ENCODE assay signal across 8 cellular contexts in the genomic region with DNA sequence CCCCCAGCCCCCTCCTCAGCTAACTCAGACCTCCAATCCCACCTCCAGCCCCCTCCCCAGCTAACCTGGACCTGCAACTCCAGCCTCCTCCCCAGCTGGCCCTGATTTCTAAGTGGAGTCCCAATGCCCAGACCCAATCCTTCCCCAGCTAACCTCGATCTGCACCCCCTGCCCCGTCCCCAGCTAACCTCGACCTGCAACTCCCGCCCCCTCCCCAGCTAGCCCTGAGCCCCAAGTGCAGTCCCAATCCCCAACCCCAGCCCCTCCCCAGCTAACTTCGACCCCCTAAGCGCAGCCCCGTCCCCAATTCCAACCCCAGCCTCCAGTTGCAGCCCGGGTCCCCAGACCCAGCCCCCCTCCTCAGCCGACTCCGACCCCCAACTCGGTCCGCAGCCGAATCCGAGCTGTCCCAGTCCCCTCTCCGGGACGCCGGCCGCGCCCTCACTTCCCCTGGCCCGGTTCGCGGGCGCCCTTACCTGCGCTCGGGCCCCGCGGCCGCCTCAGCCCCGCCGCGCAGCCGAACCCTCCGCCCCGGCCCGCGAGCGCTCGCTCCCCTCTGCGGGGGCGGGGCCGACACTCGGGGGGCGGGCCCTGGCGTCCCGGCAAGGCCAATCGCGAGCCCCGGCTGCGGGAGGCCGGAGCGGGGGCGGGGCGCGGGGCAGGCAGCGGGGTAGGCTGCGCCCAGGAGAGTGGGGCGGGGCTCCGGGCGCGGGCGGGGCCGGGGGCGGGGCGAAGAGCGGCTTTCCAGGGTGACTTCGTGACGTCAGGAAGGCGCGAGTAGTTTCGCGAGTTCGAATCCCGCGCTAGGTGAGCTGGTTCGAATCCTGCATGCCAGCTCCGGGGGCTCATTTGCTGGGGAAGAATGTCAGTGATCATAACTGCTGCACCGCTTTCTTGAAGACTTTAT. TPM values are rescaled to one million over a fixed set of nuclear protein-coding genes. Genes with fewer than 3 reads are reported as not detected.
DNase-seq lines count a peak whose midpoint lies in the region; TF ChIP-seq lines count a peak whose summit lies in the region.

A gene (minus strand): TSS at position 525 of the 907 bp plus-strand sequence. CDS start 182,006 bp downstream, outside the sequence.

- H3K36me3 ChIP-seq in CD4-positive, alpha-beta memory T cell (ENCODE audit: insufficient read depth, low read length) = no peaks in the 10 kb centered on the region
- H3K36me3 ChIP-seq in adipocyte (ENCODE audit: control insufficient read depth, insufficient read depth, low read length, severe bottlenecking) = no peaks in the 10 kb centered on the region
- no peaks in the 10 kb centered on the region for H3K36me3 ChIP-seq in trophoblast cell (ENCODE audit: control insufficient read depth in 1 of 2, insufficient read depth in 2 of 2, low read length in 2 of 2)
- no peaks in the 10 kb centered on the region for H3K36me3 ChIP-seq in thymus (ENCODE audit: control insufficient read depth, insufficient read depth)

- CTCF ChIA-PET in CD4-positive, alpha-beta memory T cell (lab: Charles Lee; ENCODE audit: partially characterized antibody) = interaction anchor here (0.8 to 1.7 kb wide), 2 partner anchors 48 to 54 kb away, joined by 3 to 9 read pairs; no protein-coding TSS in a partner anchor

- DNase-seq in CD4-positive, alpha-beta memory T cell = peak; percentile 90 to 95 (median 95)
- DNase-seq in GM20000 (ENCODE audit: low spot score) (peak; percentile 100), T follicular helper cell (ENCODE audit: low read depth) (peak; percentile 95), adipocyte (ENCODE audit: low read depth) (peak; percentile 91), cardiac septum (ENCODE audit: low spot score) (peak; percentile 97), trophoblast cell (peak; percentile 64 to 72)
- DNase-seq in Jurkat, Clone E6-1 (ENCODE audit: low read depth, low spot score) = peak; percentile 60

- no peaks in the 10 kb centered on the region for H3K9me3 Mint-ChIP-seq in CD4-positive, alpha-beta memory T cell

- POLR2A ChIA-PET in CD4-positive, alpha-beta memory T cell (lab: Charles Lee; ENCODE audit: partially characterized antibody) = interaction anchor here (1.0 to 1.9 kb wide), 3 partner anchors 15 to 226 kb away, joined by 3 to 6 read pairs (median 4); a partner anchor contains a TSS

- H2BK12ac ChIP-seq in trophoblast cell (ENCODE audit: low read length) = peak within 1 kb of the TSS; percentile 53

- peak within 1 kb of the TSS in 1 of 2 donors; percentile 45 for H3K4me3 ChIP-seq in CD4-positive, alpha-beta memory T cell (ENCODE audit: low read length in 2 of 2)
- peak within 1 kb of the TSS; percentile 56 for H3K4me3 ChIP-seq in Jurkat, Clone E6-1 (ENCODE audit: low read length)
- H3K4me3 ChIP-seq in adipocyte (ENCODE audit: low read length) (no peak within 1 kb of the TSS), trophoblast cell (ENCODE audit: low read depth, low read length) (peak within 1 kb of the TSS; percentile 79), thymus (ENCODE audit: low read length) (peak within 1 kb of the TSS; percentile 59)

- H2BK120ac ChIP-seq in trophoblast cell (ENCODE audit: insufficient read depth, low read length, poor library complexity) = peak within 1 kb of the TSS; percentile 46

- H2AK5ac ChIP-seq in trophoblast cell (ENCODE audit: low read length) = no peak within 1 kb of the TSS

- no peak for TF ChIP-seq CTCF in GM20000 (IDR thresholded peaks at IDR 0.05; ENCODE audit: extremely low read depth, missing control alignments)

- intact Hi-C loops in CD4-positive, alpha-beta memory T cell (cut with micrococcal nuclease) = loop anchor here (1.0 kb wide), 2 partner anchors 38 to 83 kb away; a partner anchor contains a TSS
- intact Hi-C loops in cardiac septum (cut with DNase I) = no loop called here

- peak within 1 kb of the TSS; percentile 72 for H3K18ac ChIP-seq in trophoblast cell (ENCODE audit: low read length)

- no peak within 1 kb of the TSS for H3K23ac ChIP-seq in trophoblast cell (ENCODE audit: low read length)

- H4K12ac ChIP-seq in trophoblast cell (ENCODE audit: low read depth, low read length) = peak within 1 kb of the TSS; percentile 91

- H3K79me2 ChIP-seq in trophoblast cell (ENCODE audit: control insufficient read depth, insufficient read depth, low read length, poor library complexity) = peaks cover 2% of the 10 kb centered on the region

- peak within 1 kb of the TSS; percentile 87 for H3K14ac ChIP-seq in trophoblast cell (ENCODE audit: low read length)

- H3K27ac Mint-ChIP-seq in CD4-positive, alpha-beta memory T cell = peak within 1 kb of the TSS; percentile 55 to 89 (median 67)

- no peaks in the 10 kb centered on the region for H3K27me3 ChIP-seq in CD4-positive, alpha-beta memory T cell (ENCODE audit: insufficient read depth, low read length)
- H3K27me3 ChIP-seq in adipocyte (replicated peaks; ENCODE audit: control insufficient read depth, insufficient read depth, low read length) = peaks cover 36% of the 10 kb centered on the region
- peaks cover 16% of the 10 kb centered on the region for H3K27me3 ChIP-seq in trophoblast cell (ENCODE audit: insufficient read depth, low read length)
- H3K27me3 ChIP-seq in thymus (ENCODE audit: control insufficient read depth, insufficient read depth) = peaks cover 2% of the 10 kb centered on the region

- H3K9ac ChIP-seq in adipocyte (ENCODE audit: low read length) (no peak within 1 kb of the TSS), trophoblast cell (ENCODE audit: low read length) (peak within 1 kb of the TSS; percentile 80)

- H3K4me1 ChIP-seq in CD4-positive, alpha-beta memory T cell (ENCODE audit: insufficient read depth, low read length) = peaks cover 5% of the 10 kb centered on the region
- H3K4me1 ChIP-seq in adipocyte (ENCODE audit: control insufficient read depth, insufficient read depth, low read length) = no peaks in the 10 kb centered on the region
- peaks cover 2 to 3% of the 10 kb centered on the region in 2 experiments for H3K4me1 ChIP-seq in trophoblast cell (ENCODE audit: control insufficient read depth in 1 of 2, insufficient read depth in 2 of 2, low read length in 2 of 2)
- no peaks in the 10 kb centered on the region for H3K4me1 ChIP-seq in thymus (ENCODE audit: control insufficient read depth, insufficient read depth, low read length)

- H3K27me3 Mint-ChIP-seq in CD4-positive, alpha-beta memory T cell = no peaks in the 10 kb centered on the region

- no peaks in the 10 kb centered on the region for H3K9me3 ChIP-seq in CD4-positive, alpha-beta memory T cell (ENCODE audit: control insufficient read depth in 1 of 2, low read length in 2 of 2)
- no peaks in the 10 kb centered on the region for H3K9me3 ChIP-seq in adipocyte (ENCODE audit: control insufficient read depth, low read length)
- H3K9me3 ChIP-seq in trophoblast cell (ENCODE audit: insufficient read depth, low read depth, low read length) = peaks cover 5% of the 10 kb centered on the region
- H3K9me3 ChIP-seq in thymus (ENCODE audit: control insufficient read depth) = no peaks in the 10 kb centered on the region

- H3K4ac ChIP-seq in trophoblast cell (ENCODE audit: low read depth, low read length) = no peak within 1 kb of the TSS

- peaks cover 20 to 38% (median 27%) of the 10 kb centered on the region in 4 donors for H3K4me1 Mint-ChIP-seq in CD4-positive, alpha-beta memory T cell

- H2AFZ ChIP-seq in trophoblast cell (ENCODE audit: insufficient read depth, low read length, poor library complexity) = peak within 1 kb of the TSS; percentile 83

- H3K4me2 ChIP-seq in trophoblast cell (ENCODE audit: low read length) = peak within 1 kb of the TSS; percentile 95

- no peak within 1 kb of the TSS for H2BK5ac ChIP-seq in trophoblast cell (ENCODE audit: low read depth, low read length, poor library complexity)

- H3K79me1 ChIP-seq in trophoblast cell (ENCODE audit: low read length) = peaks cover 2% of the 10 kb centered on the region

- no peaks in the 10 kb centered on the region for H3K36me3 Mint-ChIP-seq in CD4-positive, alpha-beta memory T cell

- no CpG with 5 or more reads among the region's 77 CpGs for WGBS in trophoblast cell (ENCODE audit: extremely low coverage, insufficient coverage, insufficient read length)
- 2% methylated on average over 77 of the region's 77 CpGs for WGBS in thymus

- H4K91ac ChIP-seq in trophoblast cell (ENCODE audit: low read depth, low read length) = no peak within 1 kb of the TSS

- peak within 1 kb of the TSS; percentile 70 to 80 (median 76) for H3K4me3 Mint-ChIP-seq in CD4-positive, alpha-beta memory T cell

- peak within 1 kb of the TSS; percentile 26 for H3K27ac ChIP-seq in CD4-positive, alpha-beta memory T cell (ENCODE audit: low read depth, low read length)
- H3K27ac ChIP-seq in trophoblast cell (ENCODE audit: low read depth, low read length) = no peak within 1 kb of the TSS
- H3K27ac ChIP-seq in thymus (ENCODE audit: low read depth) = no peak within 1 kb of the TSS

- peak within 1 kb of the TSS; percentile 91 for H4K8ac ChIP-seq in trophoblast cell (ENCODE audit: low read depth, low read length)

RNA-seq across cellular contexts. Expression of the gene that starts here (rescaled TPM):
- total RNA-seq in CD4-positive, alpha-beta memory T cell = 1 to 10 TPM; 4.1 to 4.2 TPM
- polyA plus RNA-seq in CD4-positive, alpha-beta memory T cell = 1 to 10 TPM; 1.9 to 2.2 TPM
- polyA plus RNA-seq in Jurkat, Clone E6-1 (2012; ENCODE audit: insufficient read depth, insufficient read length) = 2.5 TPM
- 30.9 TPM for total RNA-seq in cardiac septum
- polyA plus RNA-seq in trophoblast cell (2013) = 2.2 and 2.4 TPM in 2 replicates
- 4.2 TPM for polyA plus RNA-seq in thymus
